ENCODE assay signal across 22 cellular contexts in genomic region chr16:57732011-57732410, GRCh38. TPM values are rescaled to one million over a fixed set of nuclear protein-coding genes. Genes with fewer than 3 reads are reported as not detected.
DNase-seq lines count a peak whose midpoint lies in the region; ATAC-seq and TF ChIP-seq lines count a peak whose summit lies in the region.
"Had no signal": no experiment of that assay in that cellular context is flagged by ENCODE, and none has a peak within 500 bp of the region (broad histone marks: within the 10 kb centered on the region; RNA-seq: fewer than 3 reads in every experiment).

No MANE protein-coding gene starts in this region.

- TF ChIP-seq CTCF in foreskin fibroblast (IDR thresholded peaks at IDR 0.05; ENCODE audit: low read depth, low read length) = no peak

- DNase-seq in AG08395 (ENCODE audit: low spot score) = peak; percentile 69
- DNase-seq in GM04504 (ENCODE audit: low read depth) = peak; percentile 80
- DNase-seq in RPMI7951 (ENCODE audit: low read depth) = peak; percentile 29
- DNase-seq in foreskin fibroblast = peak; percentile 64 to 78
- DNase-seq in NCI-H345 (lab: John Stamatoyannopoulos, UW) = no peak
- DNase-seq in stimulated activated CD4-positive, alpha-beta T cell treated with anti-CD3 and anti-CD28 coated beads, Interleukin-4, amount 100 ng/mL, for 1 hour = no peak
- DNase-seq: activated CD8-positive, alpha-beta T cell treated with anti-CD3 and anti-CD28 coated beads, Interleukin-2, amount 10 ng/mL, durations not matched to agents 7 days and 5 days; activated naive CD4-positive, alpha-beta T cell treated with anti-CD3 and anti-CD28 coated beads, Interleukin-2, amount 50 U/mL, for 16 hours; activated T-cell treated with anti-CD3 and anti-CD28 coated beads, Interleukin-2, amount 50 U/mL, for 48 hours; MG63; NCI-H2107; NCI-H526; occipital lobe; PC-9; right cardiac atrium; stimulated activated naive CD4-positive, alpha-beta T cell treated with Interleukin-2 at 50 U/mL for 16 hours; T-helper 2 cell had no signal

- no peak overlapping the region for H3K4me3 ChIP-seq in foreskin fibroblast (ENCODE audit: low read depth in 1 of 2, low read length in 2 of 2)
- H3K4me3 ChIP-seq: coronary artery, MG63, PC-9 had no signal

- no peak for ATAC-seq in GM21367 (IDR thresholded peaks at IDR 0.05; ENCODE audit: unreplicated experiment)
- ATAC-seq in esophagus mucosa = no peak
- ATAC-seq: activated CD8-positive, alpha-beta T cell treated with anti-CD3 and anti-CD28 coated beads, Interleukin-2, amount 10 ng/mL, durations not matched to agents 7 days and 5 days; right cardiac atrium had no signal

RNA-seq across cellular contexts. Expression of gene KATNB1, which starts 3.6 kb away (rescaled TPM):
- total RNA-seq in RPMI7951 (2014; rRNA removed; shearing (Covaris generic)) = 17.7 and 19.8 TPM in 2 replicates
- total RNA-seq in esophagus mucosa = 19.9 TPM

RNA-seq across cellular contexts. Expression of gene DRC7, which starts 37.4 kb away (rescaled TPM):
- total RNA-seq in RPMI7951 (2014; rRNA removed; shearing (Covaris generic)) = not detected in 2 replicates
- total RNA-seq in esophagus mucosa = not detected
- total RNA-seq: A673, right cardiac atrium, SK-MEL-5 had no signal

Comparison
In these comparisons a context has a peak if more than half of its experiments do, and no peak if none do; other contexts are left out.
1. DNase-seq: peak in AG08395 (single experiment), GM04504 (single experiment), RPMI7951 (single experiment) and foreskin fibroblast (2 of 2); none in NCI-H345 (single experiment) and stimulated activated CD4-positive, alpha-beta T cell treated with anti-CD3 and anti-CD28 coated beads, Interleukin-4, amount 100 ng/mL, for 1 hour (single experiment).